28 cellular contexts compared by ENCODE assay signal in the genomic region with DNA sequence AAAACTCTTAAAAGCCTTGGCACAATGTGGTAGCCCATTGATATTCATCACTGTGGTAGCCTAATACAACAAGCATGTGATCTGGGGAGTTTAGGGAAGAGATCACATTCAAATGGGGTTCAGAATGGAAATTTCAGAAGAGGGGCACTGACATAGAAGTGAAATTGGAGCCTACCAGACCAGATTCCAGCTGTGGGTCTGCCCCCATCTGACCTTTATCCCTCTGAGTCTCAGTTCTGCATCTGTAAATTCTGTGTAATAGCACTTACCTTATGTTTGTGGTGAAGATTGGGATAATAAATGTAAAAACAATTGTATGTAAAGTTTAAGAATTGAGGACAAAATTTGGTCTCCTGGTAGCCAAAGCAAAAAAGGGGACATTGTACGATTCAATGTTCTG.
"Had no signal": no experiment of that assay in that cellular context is flagged by ENCODE, and none has a peak within 500 bp of the region (broad histone marks: within the 10 kb centered on the region; RNA-seq: fewer than 3 reads in every experiment).

No MANE protein-coding gene starts in this region.

- H3K27me3 Mint-ChIP-seq: dendritic cell treated with granulocyte-macrophage colony-stimulating factor and Interleukin-4, amounts not matched to agents 40 ng/mL and 50 ng/mL, for 4 days; effector memory CD8-positive, alpha-beta T cell had no signal

- H3K4me1 ChIP-seq: colonic mucosa, esophagus muscularis mucosa, gastrocnemius medialis, gastroesophageal sphincter, heart left ventricle had no signal

- H3K9me3 ChIP-seq: colonic mucosa, esophagus muscularis mucosa, esophagus squamous epithelium, gastrocnemius medialis, gastroesophageal sphincter, heart left ventricle had no signal

- DNase-seq: colonic mucosa; cortex of kidney; dermis blood vessel endothelial cell; dorsolateral prefrontal cortex; effector CD4-positive, alpha-beta T cell; effector CD8-positive, alpha-beta T cell; effector memory CD4-positive, alpha-beta T cell; effector memory CD8-positive, alpha-beta T cell; endodermal cell; erythroblast; esophagus squamous epithelium; foreskin fibroblast; foreskin keratinocyte; foreskin melanocyte; gastrocnemius medialis; glutamatergic neuron; head of caudate nucleus; heart left ventricle had no signal

- H3K4me3 ChIP-seq: colonic mucosa, coronary artery, dorsolateral prefrontal cortex, esophagus muscularis mucosa, esophagus squamous epithelium, gastrocnemius medialis, gastroesophageal sphincter, heart left ventricle had no signal

- H3K27me3 ChIP-seq: colonic mucosa, dorsolateral prefrontal cortex, esophagus muscularis mucosa, esophagus squamous epithelium, foreskin keratinocyte, gastrocnemius medialis, heart left ventricle had no signal

- FAIRE-seq: colon, endometrium, endothelial cell of umbilical vein, frontal cortex had no signal

- H3K27ac Mint-ChIP-seq: dendritic cell treated with granulocyte-macrophage colony-stimulating factor and Interleukin-4, amounts not matched to agents 40 ng/mL and 50 ng/mL, for 4 days; effector memory CD8-positive, alpha-beta T cell; endodermal cell had no signal

- H3K4me3 Mint-ChIP-seq: dendritic cell treated with granulocyte-macrophage colony-stimulating factor and Interleukin-4, amounts not matched to agents 40 ng/mL and 50 ng/mL, for 4 days; effector memory CD8-positive, alpha-beta T cell; endodermal cell had no signal

- ATAC-seq: effector memory CD8-positive, alpha-beta T cell; esophagus mucosa; foreskin keratinocyte; gastrocnemius medialis; gastroesophageal sphincter; heart left ventricle had no signal

- H3K4me1 Mint-ChIP-seq: endodermal cell had no signal

- H3K27ac ChIP-seq: colonic mucosa, coronary artery, dorsolateral prefrontal cortex, epithelial cell of prostate, esophagus muscularis mucosa, esophagus squamous epithelium, foreskin keratinocyte, gastrocnemius medialis, gastroesophageal sphincter, heart left ventricle had no signal

- H3K9me3 Mint-ChIP-seq: dendritic cell treated with granulocyte-macrophage colony-stimulating factor and Interleukin-4, amounts not matched to agents 40 ng/mL and 50 ng/mL, for 4 days; effector memory CD8-positive, alpha-beta T cell; endodermal cell had no signal

- H3K36me3 ChIP-seq: colonic mucosa, esophagus muscularis mucosa, esophagus squamous epithelium, gastrocnemius medialis, gastroesophageal sphincter, heart left ventricle had no signal
